Comparison of ENCODE assay signal across 10 cellular contexts in genomic region chr13:50075619-50076097, GRCh38.
A peak's percentile ranks its signal among the peaks of the same experiment; 100 is the strongest.
DNase-seq lines count a peak whose midpoint lies in the region; ATAC-seq and TF ChIP-seq lines count a peak whose summit lies in the region.
"Had no signal": no experiment of that assay in that cellular context is flagged by ENCODE, and none has a peak within 500 bp of the region (broad histone marks: within the 10 kb centered on the region; RNA-seq: fewer than 3 reads in every experiment).

No MANE protein-coding gene starts in this region.

- peaks cover 0 to 14% (median 0%) of the 10 kb centered on the region in 3 donors for H3K36me3 Mint-ChIP-seq in CD8-positive, alpha-beta memory T cell
- H3K36me3 Mint-ChIP-seq in activated B cell treated with CpG ODN at 0.5 μM for 24 hours (ENCODE audit: low read depth) (peaks cover 28% of the 10 kb centered on the region), memory B cell (peaks cover 3% of the 10 kb centered on the region)

- no peaks in the 10 kb centered on the region for H3K4me1 ChIP-seq in CD8-positive, alpha-beta memory T cell (ENCODE audit: insufficient read depth, low read length)

- no peak overlapping the region for H3K27ac ChIP-seq in CD8-positive, alpha-beta memory T cell (ENCODE audit: low read depth, low read length)
- H3K27ac ChIP-seq: psoas muscle had no signal

- CTCF ChIA-PET in CD8-positive, alpha-beta memory T cell (lab: Charles Lee), result interaction anchor here (1.6 kb wide), 1 partner anchor 79 kb away, joined by 4 read pairs; the partner anchor contains the start of gene TRIM13
- CTCF ChIA-PET in HEK293T (lab: Yijun Ruan, JAX), result no interaction called here
- CTCF ChIA-PET in activated B cell treated with CpG ODN at 0.5 μM for 24 hours (lab: Charles Lee), result interaction anchor here (0.8 to 1.2 kb wide), 2 partner anchors 9 to 725 kb away, joined by 3 to 4 read pairs; no protein-coding TSS in a partner anchor

- no peak for DNase-seq in CD8-positive, alpha-beta memory T cell
- no peak for DNase-seq in HEK293T (ENCODE audit: extremely low spot score)
- no peak for DNase-seq in activated B cell treated with CpG ODN at 0.5 μM for 24 hours
- DNase-seq in memory B cell (ENCODE audit: low spot score in 2 of 2), result no peak
- no peak for DNase-seq in posterior cingulate gyrus
- DNase-seq in SKM-1 treated with dmso at 0.1 percent for 144 hours (lab: John Stamatoyannopoulos, UW; ENCODE audit: unreplicated experiment), result no peak
- DNase-seq in retina, result no peak
- DNase-seq: anterior cingulate cortex, psoas muscle had no signal

- no peaks in the 10 kb centered on the region for H3K9me3 ChIP-seq in CD8-positive, alpha-beta memory T cell (ENCODE audit: low read length)
- H3K9me3 ChIP-seq: psoas muscle had no signal

- no peaks in the 10 kb centered on the region for H3K9me3 Mint-ChIP-seq in CD8-positive, alpha-beta memory T cell
- H3K9me3 Mint-ChIP-seq in activated B cell treated with CpG ODN at 0.5 μM for 24 hours (no peaks in the 10 kb centered on the region), memory B cell (no peaks in the 10 kb centered on the region)

- ATAC-seq in activated B cell treated with CpG ODN at 0.5 μM for 24 hours (ENCODE audit: low read depth) (peak; percentile 53), memory B cell (ENCODE audit: low read depth) (peak; percentile 67), HG03139 (IDR thresholded peaks at IDR 0.05; ENCODE audit: unreplicated experiment) (no peak)
- ATAC-seq: psoas muscle had no signal

- POLR2A ChIA-PET in CD8-positive, alpha-beta memory T cell (lab: Charles Lee), result interaction anchor here (0.6 kb wide), 1 partner anchor 49 kb away, joined by 3 read pairs; no protein-coding TSS in a partner anchor
- POLR2A ChIA-PET in HEK293T (lab: Yijun Ruan, JAX) (interaction anchor here (0.9 to 1.6 kb wide), 3 partner anchors 49 to 79 kb away, joined by 3 to 4 read pairs (median 3); partner anchors contain the start of gene TRIM13), activated B cell treated with CpG ODN at 0.5 μM for 24 hours (lab: Charles Lee) (interaction anchor here (0.5 to 27.6 kb wide), 10 partner anchors 12 to 835 kb away, joined by 3 to 1044 read pairs (median 8); partner anchors contain the start of gene TRIM13)

- H3K36me3 ChIP-seq in CD8-positive, alpha-beta memory T cell (ENCODE audit: insufficient read depth, low read length), result no peaks in the 10 kb centered on the region

- peak overlapping the region in 5 of 8 donors; percentile 7 to 83 (median 61) for H3K27ac Mint-ChIP-seq in CD8-positive, alpha-beta memory T cell
- peak overlapping the region; percentile 87 for H3K27ac Mint-ChIP-seq in activated B cell treated with CpG ODN at 0.5 μM for 24 hours
- H3K27ac Mint-ChIP-seq in memory B cell, result peak overlapping the region; percentile 80

- H3K27me3 Mint-ChIP-seq in CD8-positive, alpha-beta memory T cell, result peaks cover 7 to 27% of the 10 kb centered on the region in 2 donors
- H3K27me3 Mint-ChIP-seq in activated B cell treated with CpG ODN at 0.5 μM for 24 hours (no peaks in the 10 kb centered on the region), memory B cell (no peaks in the 10 kb centered on the region)

- peak overlapping the region; percentile 7 to 65 (median 48) for H3K4me3 Mint-ChIP-seq in CD8-positive, alpha-beta memory T cell
- H3K4me3 Mint-ChIP-seq in activated B cell treated with CpG ODN at 0.5 μM for 24 hours (peak overlapping the region; percentile 73), memory B cell (peak overlapping the region; percentile 75)

- H3K27me3 ChIP-seq in CD8-positive, alpha-beta memory T cell (ENCODE audit: insufficient read depth, low read length, poor library complexity, severe bottlenecking), result no peaks in the 10 kb centered on the region

- TF ChIP-seq CTCF in activated B cell treated with CpG ODN at 0.5 μM for 24 hours (IDR thresholded peaks at IDR 0.05), result no peak

- H3K4me3 ChIP-seq in CD8-positive, alpha-beta memory T cell (ENCODE audit: low read length), result no peak overlapping the region
- H3K4me3 ChIP-seq: psoas muscle had no signal

- peaks cover 49 to 72% (median 62%) of the 10 kb centered on the region in 3 donors for H3K4me1 Mint-ChIP-seq in CD8-positive, alpha-beta memory T cell
- H3K4me1 Mint-ChIP-seq in activated B cell treated with CpG ODN at 0.5 μM for 24 hours (peaks cover 63% of the 10 kb centered on the region), memory B cell (peaks cover 13% of the 10 kb centered on the region)

- intact Hi-C loops in activated B cell treated with CpG ODN at 0.5 μM for 24 hours (cut with micrococcal nuclease) (loop anchor here (1.0 kb wide), 1 partner anchor 7 kb away; no protein-coding TSS in a partner anchor), posterior cingulate gyrus (cut with DNase I) (no loop called here)

TF ChIP-seq in HEK293T, 16 proteins besides CTCF, POLR2A, EP300 and RAD21:
- TF ChIP-seq, protein P1, sequence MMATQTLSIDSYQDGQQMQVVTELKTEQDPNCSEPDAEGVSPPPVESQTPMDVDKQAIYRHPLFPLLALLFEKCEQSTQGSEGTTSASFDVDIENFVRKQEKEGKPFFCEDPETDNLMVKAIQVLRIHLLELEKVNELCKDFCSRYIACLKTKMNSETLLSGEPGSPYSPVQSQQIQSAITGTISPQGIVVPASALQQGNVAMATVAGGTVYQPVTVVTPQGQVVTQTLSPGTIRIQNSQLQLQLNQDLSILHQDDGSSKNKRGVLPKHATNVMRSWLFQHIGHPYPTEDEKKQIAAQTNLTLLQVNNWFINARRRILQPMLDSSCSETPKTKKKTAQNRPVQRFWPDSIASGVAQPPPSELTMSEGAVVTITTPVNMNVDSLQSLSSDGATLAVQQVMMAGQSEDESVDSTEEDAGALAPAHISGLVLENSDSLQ (IDR thresholded peaks at IDR 0.05), result peak; percentile 82
- no peak for TF ChIP-seq LEF1 (IDR thresholded peaks at IDR 0.05; ENCODE audit: borderline replicate concordance)
TF ChIP-seq in HEK293T: peak in this region for 1.
